Comparison of ENCODE assay signal across 18 cellular contexts in the genomic region with DNA sequence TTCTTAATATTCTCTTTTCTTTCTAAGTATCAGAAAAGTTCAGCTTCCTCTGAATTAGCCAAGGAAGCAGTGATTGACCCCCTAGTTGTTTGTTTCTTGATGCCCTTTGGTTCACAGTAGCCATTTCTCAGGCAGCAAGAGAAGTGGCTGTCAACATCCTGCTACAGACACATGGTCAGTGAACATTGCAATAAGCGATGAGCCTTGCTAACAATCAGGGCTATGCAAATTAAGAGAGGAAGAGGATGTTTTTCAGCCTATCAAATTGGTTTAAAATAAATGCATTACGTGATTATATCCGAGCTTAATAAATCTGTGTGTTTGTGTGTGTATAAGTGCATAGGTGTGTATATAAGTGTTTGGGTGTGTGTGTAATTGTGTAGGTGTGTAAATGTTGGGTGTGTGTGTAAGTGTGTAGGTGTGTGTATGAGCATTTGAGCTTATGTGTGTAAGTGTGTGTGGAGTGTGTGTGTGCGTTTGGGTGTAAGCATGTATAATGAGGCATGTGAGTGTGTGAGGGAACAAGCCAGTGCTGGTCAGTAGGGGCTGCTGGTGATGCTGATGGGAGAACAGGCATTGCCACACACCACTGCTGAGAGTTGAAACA.
A peak's percentile ranks its signal among the peaks of the same experiment; 100 is the strongest.
DNase-seq lines count a peak whose midpoint lies in the region; ATAC-seq, FAIRE-seq and TF ChIP-seq lines count a peak whose summit lies in the region.
"Had no signal": no experiment of that assay in that cellular context is flagged by ENCODE, and none has a peak within 500 bp of the region (broad histone marks: within the 10 kb centered on the region; RNA-seq: fewer than 3 reads in every experiment).

No MANE protein-coding gene starts in this region.

- H3K4me1 Mint-ChIP-seq in CD4-positive, CD25-positive, alpha-beta regulatory T cell, result peaks cover 9 to 28% (median 17%) of the 10 kb centered on the region in 4 donors
- peaks cover 37% of the 10 kb centered on the region for H3K4me1 Mint-ChIP-seq in activated B cell treated with CpG ODN at 0.5 μM for 24 hours
- peaks cover 75 to 84% of the 10 kb centered on the region in 2 donors for H3K4me1 Mint-ChIP-seq in natural killer cell

- H3K27me3 ChIP-seq in CD4-positive, CD25-positive, alpha-beta regulatory T cell (ENCODE audit: control insufficient read depth, insufficient read depth, low read length), result no peaks in the 10 kb centered on the region
- H3K27me3 ChIP-seq in foreskin keratinocyte, result no peaks in the 10 kb centered on the region

- H3K36me3 ChIP-seq in CD4-positive, CD25-positive, alpha-beta regulatory T cell (ENCODE audit: control insufficient read depth, insufficient read depth, low read length), result no peaks in the 10 kb centered on the region

- intact Hi-C loops in activated B cell treated with CpG ODN at 0.5 μM for 24 hours (cut with micrococcal nuclease) (no loop called here), natural killer cell (cut with micrococcal nuclease) (no loop called here), sciatic nerve (cut with DNase I) (no loop called here)

- no peak for ATAC-seq in CD4-positive, CD25-positive, alpha-beta regulatory T cell (ENCODE audit: low read depth in 2 of 2)
- ATAC-seq in activated B cell treated with CpG ODN at 0.5 μM for 24 hours (ENCODE audit: low read depth), result peak; percentile 40
- no peak for ATAC-seq in natural killer cell
- no peak for ATAC-seq in foreskin keratinocyte
- no peak for ATAC-seq in sciatic nerve
- ATAC-seq: HCT116 had no signal

- peaks cover 13% of the 10 kb centered on the region for H3K4me1 ChIP-seq in CD4-positive, CD25-positive, alpha-beta regulatory T cell (ENCODE audit: control insufficient read depth, insufficient read depth, low read length, poor library complexity, severe bottlenecking)
- H3K4me1 ChIP-seq in foreskin keratinocyte, result no peaks in the 10 kb centered on the region

- H3K36me3 Mint-ChIP-seq in CD4-positive, CD25-positive, alpha-beta regulatory T cell, result peaks cover 5% of the 10 kb centered on the region
- H3K36me3 Mint-ChIP-seq in activated B cell treated with CpG ODN at 0.5 μM for 24 hours (ENCODE audit: low read depth) (no peaks in the 10 kb centered on the region), natural killer cell (peaks cover 18% of the 10 kb centered on the region)

- TF ChIP-seq CTCF in activated B cell treated with CpG ODN at 0.5 μM for 24 hours (IDR thresholded peaks at IDR 0.05) (no peak), natural killer cell (IDR thresholded peaks at IDR 0.05) (no peak), foreskin keratinocyte (conservative IDR thresholded peaks at IDR 0.05) (no peak)

- FAIRE-seq in GM18507 (lab: Jason Lieb, UNC), result peak; percentile 41

- H3K9me3 Mint-ChIP-seq in CD4-positive, CD25-positive, alpha-beta regulatory T cell, result peaks cover 0 to 6% (median 4%) of the 10 kb centered on the region in 7 donors
- H3K9me3 Mint-ChIP-seq in activated B cell treated with CpG ODN at 0.5 μM for 24 hours (no peaks in the 10 kb centered on the region), natural killer cell (peaks cover 2 to 4% of the 10 kb centered on the region in 2 donors)

- no peak overlapping the region for H3K27ac ChIP-seq in CD4-positive, CD25-positive, alpha-beta regulatory T cell (ENCODE audit: insufficient read depth, low read length, poor library complexity, severe bottlenecking)
- H3K27ac ChIP-seq in foreskin keratinocyte, result no peak overlapping the region
- H3K27ac ChIP-seq: HL-60 had no signal

- no peaks in the 10 kb centered on the region for H3K9me3 ChIP-seq in CD4-positive, CD25-positive, alpha-beta regulatory T cell (ENCODE audit: control insufficient read depth in 2 of 2, low read length in 2 of 2)

- CTCF ChIA-PET in activated B cell treated with CpG ODN at 0.5 μM for 24 hours (lab: Charles Lee), result interaction anchor here (1.5 kb wide), 1 partner anchor 81 kb away, joined by 3 read pairs; no protein-coding TSS in a partner anchor

- no peaks in the 10 kb centered on the region for H3K27me3 Mint-ChIP-seq in CD4-positive, CD25-positive, alpha-beta regulatory T cell
- no peaks in the 10 kb centered on the region for H3K27me3 Mint-ChIP-seq in activated B cell treated with CpG ODN at 0.5 μM for 24 hours
- no peaks in the 10 kb centered on the region for H3K27me3 Mint-ChIP-seq in natural killer cell (ENCODE audit: low read depth in 2 of 2)

- no peak overlapping the region for H3K4me3 Mint-ChIP-seq in CD4-positive, CD25-positive, alpha-beta regulatory T cell
- H3K4me3 Mint-ChIP-seq in activated B cell treated with CpG ODN at 0.5 μM for 24 hours, result no peak overlapping the region
- peak overlapping the region; percentile 0 for H3K4me3 Mint-ChIP-seq in natural killer cell

- POLR2A ChIA-PET in activated B cell treated with CpG ODN at 0.5 μM for 24 hours (lab: Charles Lee), result interaction anchor here (0.9 to 1.9 kb wide), 2 partner anchors 10 to 15 kb away, joined by 5 to 7 read pairs; no protein-coding TSS in a partner anchor

- H3K4me3 ChIP-seq in CD4-positive, CD25-positive, alpha-beta regulatory T cell (ENCODE audit: low read depth, low read length), result no peak overlapping the region

- DNase-seq in CD4-positive, CD25-positive, alpha-beta regulatory T cell, result peak in 1 of 3 donors; percentile 37
- no peak for DNase-seq in GM18507 (ENCODE audit: extremely low spot score, insufficient read length, low read depth)
- DNase-seq in activated B cell treated with CpG ODN at 0.5 μM for 24 hours, result no peak
- DNase-seq in natural killer cell, result no peak
- DNase-seq in activated gamma-delta T cell (lab: John Stamatoyannopoulos, UW), result no peak
- DNase-seq in foreskin keratinocyte, result no peak
- DNase-seq in KBM-7, result no peak
- no peak for DNase-seq in sciatic nerve (ENCODE audit: low spot score)
- DNase-seq: DMS 273 treated with DMSO at 0.1 percent for 48 hours, KG1, MM.1S, NCI-H1105 treated with DMSO at 0.1 percent for 48 hours, NCI-H187 treated with DMSO at 0.1 percent for 48 hours, NCI-H446, NCI-H774, SHP77 treated with DMSO at 0.1 percent for 48 hours had no signal

- peak overlapping the region in 2 of 3 donors; percentile 12 to 18 for H3K27ac Mint-ChIP-seq in CD4-positive, CD25-positive, alpha-beta regulatory T cell
- H3K27ac Mint-ChIP-seq in activated B cell treated with CpG ODN at 0.5 μM for 24 hours (no peak overlapping the region), natural killer cell (peak overlapping the region; percentile 25 to 99)

- in situ Hi-C loops in KBM-7 (cut with MboI; ENCODE audit: low pct_unique_long_range_greater_than_20kb, low sequenced_read_pairs), result no loop called here
